Comparison of ENCODE assay signal across 17 cellular contexts in the genomic region with DNA sequence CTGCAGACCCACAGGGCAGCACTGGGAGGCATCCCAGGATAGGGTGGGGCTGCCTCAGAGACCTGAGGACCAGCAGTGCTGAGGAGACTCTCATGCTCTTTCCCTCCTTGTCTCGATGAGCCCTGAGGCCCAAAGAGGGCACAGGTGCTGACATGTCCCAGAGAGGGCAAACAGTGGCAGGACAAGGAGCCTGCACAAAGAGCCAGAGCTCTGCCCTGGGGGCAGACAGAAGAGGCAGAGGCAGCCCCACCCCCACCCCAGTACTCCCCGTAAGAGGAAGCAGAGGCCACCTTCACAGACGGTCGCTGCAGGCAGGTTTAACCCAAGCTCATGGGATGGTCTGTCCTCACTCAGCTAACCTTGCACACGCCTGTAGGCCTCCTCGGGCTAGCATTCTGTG. TPM values are rescaled to one million over a fixed set of nuclear protein-coding genes. Genes with fewer than 3 reads are reported as not detected.
"Had no signal": no experiment of that assay in that cellular context is flagged by ENCODE, and none has a peak within 500 bp of the region (broad histone marks: within the 10 kb centered on the region; RNA-seq: fewer than 3 reads in every experiment).

No MANE protein-coding gene starts in this region.

- H3K9me3 ChIP-seq: esophagus squamous epithelium, gastrocnemius medialis, neutrophil, pancreas, psoas muscle, transverse colon had no signal

- H3K36me3 ChIP-seq: esophagus squamous epithelium, gastrocnemius medialis, neutrophil, pancreas, transverse colon had no signal

- H3K36me3 Mint-ChIP-seq: activated naive CD8-positive, alpha-beta T cell treated with anti-CD3 and anti-CD28 coated beads, Interleukin-2, amount 10 ng/mL, durations not matched to agents 7 days and 5 days; natural killer cell treated with Interleukin-12 subunit alpha and Interleukin-12 subunit beta and Interleukin-15 and Interleukin-18, amount 100 ng/mL, for 72 hours had no signal

- DNase-seq: amniotic stem cell, cerebellar nuclear complex, esophagus squamous epithelium had no signal

- H3K9me3 Mint-ChIP-seq: activated naive CD4-positive, alpha-beta T cell treated with anti-CD3 and anti-CD28 coated beads for 36 hours; activated naive CD8-positive, alpha-beta T cell treated with anti-CD3 and anti-CD28 coated beads, Interleukin-2, amount 10 ng/mL, durations not matched to agents 7 days and 5 days; activated T-cell treated with anti-CD3 and anti-CD28 coated beads, Interleukin-2, amount 50 U/mL, for 72 hours; natural killer cell treated with Interleukin-12 subunit alpha and Interleukin-12 subunit beta and Interleukin-15 and Interleukin-18, amount 100 ng/mL, for 72 hours; stimulated activated naive CD8-positive, alpha-beta T cell treated with anti-CD3 and anti-CD28 coated beads, Interleukin-15, amount 100 ng/mL, for 72 hours had no signal

- FAIRE-seq: pancreas had no signal

- H3K4me3 Mint-ChIP-seq: activated naive CD4-positive, alpha-beta T cell treated with anti-CD3 and anti-CD28 coated beads for 36 hours; activated naive CD8-positive, alpha-beta T cell treated with anti-CD3 and anti-CD28 coated beads, Interleukin-2, amount 10 ng/mL, durations not matched to agents 7 days and 5 days; activated T-cell treated with anti-CD3 and anti-CD28 coated beads, Interleukin-2, amount 50 U/mL, for 72 hours; natural killer cell treated with Interleukin-12 subunit alpha and Interleukin-12 subunit beta and Interleukin-15 and Interleukin-18, amount 100 ng/mL, for 72 hours; stimulated activated naive CD8-positive, alpha-beta T cell treated with anti-CD3 and anti-CD28 coated beads, Interleukin-15, amount 100 ng/mL, for 72 hours had no signal

- H3K27ac Mint-ChIP-seq: activated naive CD4-positive, alpha-beta T cell treated with anti-CD3 and anti-CD28 coated beads for 36 hours; activated naive CD8-positive, alpha-beta T cell treated with anti-CD3 and anti-CD28 coated beads, Interleukin-2, amount 10 ng/mL, durations not matched to agents 7 days and 5 days; activated T-cell treated with anti-CD3 and anti-CD28 coated beads, Interleukin-2, amount 50 U/mL, for 72 hours; natural killer cell treated with Interleukin-12 subunit alpha and Interleukin-12 subunit beta and Interleukin-15 and Interleukin-18, amount 100 ng/mL, for 72 hours; stimulated activated naive CD8-positive, alpha-beta T cell treated with anti-CD3 and anti-CD28 coated beads, Interleukin-15, amount 100 ng/mL, for 72 hours had no signal

- H3K27ac ChIP-seq: coronary artery, esophagus squamous epithelium, gastrocnemius medialis, neutrophil, pancreas, psoas muscle, transverse colon had no signal

- H3K4me3 ChIP-seq: coronary artery, esophagus squamous epithelium, gastrocnemius medialis, pancreas, psoas muscle, transverse colon had no signal

- H3K27me3 ChIP-seq: pancreas had no signal

RNA-seq across cellular contexts. Expression of a gene that starts 37.2 kb away (rescaled TPM):
- total RNA-seq: activated naive CD4-positive, alpha-beta T cell treated with anti-CD3 and anti-CD28 coated beads for 36 hours; activated naive CD8-positive, alpha-beta T cell treated with anti-CD3 and anti-CD28 coated beads, Interleukin-2, amount 10 ng/mL, durations not matched to agents 7 days and 5 days; activated T-cell treated with anti-CD3 and anti-CD28 coated beads, Interleukin-2, amount 50 U/mL, for 72 hours; esophagus squamous epithelium; gastrocnemius medialis; left ventricle myocardium superior; mammary epithelial cell; natural killer cell treated with Interleukin-12 subunit alpha and Interleukin-12 subunit beta and Interleukin-15 and Interleukin-18, amount 100 ng/mL, for 72 hours; psoas muscle; right cardiac atrium had no signal
- polyA plus RNA-seq: mammary epithelial cell, psoas muscle had no signal
